15 cellular contexts compared by ENCODE assay signal in the genomic region with DNA sequence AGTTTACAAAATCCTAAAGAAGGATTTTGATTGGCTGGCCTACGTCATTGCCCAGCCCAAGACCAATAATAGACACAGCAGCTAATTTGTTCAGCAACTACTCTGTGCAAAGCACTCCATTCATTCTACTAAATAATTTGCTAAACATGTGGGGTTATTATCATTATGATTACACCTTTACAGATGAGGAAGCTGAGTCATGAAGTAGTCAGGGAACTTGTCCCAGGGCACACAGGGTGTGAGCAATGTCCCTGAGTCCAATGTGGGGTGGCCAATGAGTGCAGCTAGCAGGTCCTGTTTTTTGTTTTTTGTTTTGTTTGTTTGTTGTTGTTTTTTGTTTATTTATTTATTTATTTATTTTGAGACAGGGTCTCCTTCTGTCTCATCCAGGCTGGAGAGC.
DNase-seq lines count a peak whose midpoint lies in the region; ATAC-seq, FAIRE-seq and TF ChIP-seq lines count a peak whose summit lies in the region.
"Had no signal": no experiment of that assay in that cellular context is flagged by ENCODE, and none has a peak within 500 bp of the region (broad histone marks: within the 10 kb centered on the region; RNA-seq: fewer than 3 reads in every experiment).

No MANE protein-coding gene starts in this region.

- POLR2A ChIA-PET in PC-9 (lab: Charles Lee; ENCODE audit: unreplicated experiment), result interaction anchor here (0.6 kb wide), 1 partner anchor 110 kb away, joined by 5 read pairs; no protein-coding TSS in a partner anchor

- TF ChIP-seq CTCF in GM23338 (conservative IDR thresholded peaks at IDR 0.05; ENCODE audit: low read depth in 2 of 2) (no peak), PC-9 (conservative IDR thresholded peaks at IDR 0.05) (no peak), epithelial cell of esophagus (IDR thresholded peaks at IDR 0.05; ENCODE audit: insufficient read depth, low read depth, low read length, missing control alignments) (no peak), osteocyte (IDR thresholded peaks at IDR 0.05) (no peak), neural progenitor cell (IDR thresholded peaks at IDR 0.05) (no peak)

- H3K79me2 ChIP-seq in GM23338 (replicated peaks; ENCODE audit: insufficient read depth) (no peaks in the 10 kb centered on the region), PC-9 (ENCODE audit: low read depth) (no peaks in the 10 kb centered on the region), neural progenitor cell (ENCODE audit: low read depth) (no peaks in the 10 kb centered on the region)

- no peak for ATAC-seq in GM23338
- ATAC-seq: Right ventricle myocardium inferior had no signal

- CTCF ChIA-PET in PC-9 (lab: Charles Lee), result no interaction called here

- H3K4me3 ChIP-seq in GM23338 (no peak overlapping the region), PC-9 (no peak overlapping the region), epithelial cell of esophagus (ENCODE audit: low read length) (no peak overlapping the region), neural progenitor cell (no peak overlapping the region)

- no peaks in the 10 kb centered on the region for H3F3A ChIP-seq in GM23338 (replicated peaks; ENCODE audit: low read depth)
- peaks cover 52% of the 10 kb centered on the region for H3F3A ChIP-seq in PC-9 (ENCODE audit: insufficient read depth, low read depth)
- H3F3A ChIP-seq in neural progenitor cell (ENCODE audit: low read depth), result no peaks in the 10 kb centered on the region

- H3K9me3 ChIP-seq in PC-9 (ENCODE audit: insufficient read depth, low read depth) (peaks cover under 1% of the 10 kb centered on the region; the same call in 1 of the 2 replicates), neural progenitor cell (ENCODE audit: low read depth) (no peaks in the 10 kb centered on the region)

- intact Hi-C loops in PC-9 (cut with micrococcal nuclease; ENCODE audit: unreplicated experiment), result loop anchor here (5.0 to 10.0 kb wide), 5 partner anchors 167 to 692 kb away; a partner anchor contains a TSS

- H3K36me3 Mint-ChIP-seq in GM23338 (ENCODE audit: low read depth) (no peaks in the 10 kb centered on the region), osteocyte (ENCODE audit: unreplicated experiment) (no peaks in the 10 kb centered on the region), neural progenitor cell (no peaks in the 10 kb centered on the region)

- H3K9ac ChIP-seq in neural progenitor cell, result no peak overlapping the region

- H3K9me3 Mint-ChIP-seq in GM23338 (peaks cover 7% of the 10 kb centered on the region; the same call in 2 of the 3 replicates), osteocyte (ENCODE audit: unreplicated experiment) (no peaks in the 10 kb centered on the region), neural progenitor cell (peaks cover 2% of the 10 kb centered on the region)

- no peak for FAIRE-seq in H54 (lab: Jason Lieb, UNC)
- FAIRE-seq: H1 had no signal

- H3K27me3 Mint-ChIP-seq in GM23338 (ENCODE audit: insufficient read depth, low read depth, poor library complexity), result no peaks in the 10 kb centered on the region
- H3K27me3 Mint-ChIP-seq in osteocyte (ENCODE audit: unreplicated experiment), result no peaks in the 10 kb centered on the region
- H3K27me3 Mint-ChIP-seq in neural progenitor cell (ENCODE audit: insufficient read depth, low read depth), result peaks cover 5% of the 10 kb centered on the region

- TF ChIP-seq POLR2A in H54 (IDR thresholded peaks at IDR 0.05; ENCODE audit: low read depth, low read length), result no peak

- H2AFZ ChIP-seq in GM23338, result peak overlapping the region; percentile 59; the same call in 1 of the 2 replicates
- H2AFZ ChIP-seq in PC-9, result no peak overlapping the region
- H2AFZ ChIP-seq in neural progenitor cell (replicated peaks), result no peak overlapping the region

- no TSS peak for BruUV-seq in PC-9 (replicated peaks; lab: Mats Ljungman, UMichigan)

- H3K27ac ChIP-seq in GM23338 (ENCODE audit: low read depth) (no peak overlapping the region), PC-9 (peak overlapping the region; percentile 97), neural progenitor cell (no peak overlapping the region)

- DNase-seq in GM23338 (ENCODE audit: low spot score) (no peak), PC-9 (peak in 1 of 2 experiments; percentile 51), epithelial cell of esophagus (ENCODE audit: low read depth) (peak; percentile 78), osteocyte (ENCODE audit: extremely low spot score, unreplicated experiment) (peak; percentile 15), NCI-H82 treated with DMSO at 0.1 percent for 48 hours (lab: John Stamatoyannopoulos, UW; ENCODE audit: unreplicated experiment) (no peak), neural progenitor cell (ENCODE audit: low spot score) (no peak), H54 (ENCODE audit: insufficient read length, low spot score) (no peak)
- DNase-seq: COR-L47, MV-4-11, NCI-H1417 treated with DMSO at 0.1 percent for 48 hours, NCI-H2029, NCI-H2171, NCI-H446 had no signal

- H3K4me3 Mint-ChIP-seq in GM23338 (no peak overlapping the region), osteocyte (ENCODE audit: unreplicated experiment) (no peak overlapping the region), neural progenitor cell (no peak overlapping the region)

- H3K27me3 ChIP-seq in GM23338 (ENCODE audit: insufficient read depth) (no peaks in the 10 kb centered on the region), PC-9 (ENCODE audit: insufficient read depth, low read depth) (no peaks in the 10 kb centered on the region), neural progenitor cell (no peaks in the 10 kb centered on the region)

- H4K20me1 ChIP-seq in GM23338 (replicated peaks; ENCODE audit: insufficient read depth) (no peaks in the 10 kb centered on the region), PC-9 (ENCODE audit: insufficient read depth) (no peaks in the 10 kb centered on the region), neural progenitor cell (ENCODE audit: low read depth) (no peaks in the 10 kb centered on the region)

- H3K27ac Mint-ChIP-seq in GM23338 (no peak overlapping the region), osteocyte (ENCODE audit: unreplicated experiment) (no peak overlapping the region), neural progenitor cell (no peak overlapping the region)

- H3K36me3 ChIP-seq in GM23338 (ENCODE audit: insufficient read depth) (no peaks in the 10 kb centered on the region), PC-9 (ENCODE audit: low read depth) (no peaks in the 10 kb centered on the region), neural progenitor cell (no peaks in the 10 kb centered on the region)

- H3K4me2 ChIP-seq in GM23338 (no peak overlapping the region), PC-9 (peak overlapping the region; percentile 82), neural progenitor cell (no peak overlapping the region)

- H3K9me2 ChIP-seq in GM23338 (ENCODE audit: insufficient read depth), result peaks cover 8% of the 10 kb centered on the region; the same call in 1 of the 2 replicates
- H3K9me2 ChIP-seq in PC-9 (ENCODE audit: insufficient read depth), result no peaks in the 10 kb centered on the region; the same call in 1 of the 2 replicates

- H3K4me1 ChIP-seq in GM23338 (ENCODE audit: insufficient read depth), result peaks cover 16% of the 10 kb centered on the region
- H3K4me1 ChIP-seq in PC-9 (replicated peaks; ENCODE audit: insufficient read depth), result peaks cover 70% of the 10 kb centered on the region
- peaks cover 21% of the 10 kb centered on the region for H3K4me1 ChIP-seq in neural progenitor cell

- H3K4me1 Mint-ChIP-seq in GM23338 (peaks cover 44% of the 10 kb centered on the region), osteocyte (ENCODE audit: unreplicated experiment) (peaks cover 71% of the 10 kb centered on the region), neural progenitor cell (peaks cover 45% of the 10 kb centered on the region)

TF ChIP-seq in GM23338, 12 proteins besides CTCF, POLR2A, EP300 and RAD21:
- TF ChIP-seq ZNF331 (CRISPR knock-in tag; IDR thresholded peaks at IDR 0.05; ENCODE audit: low read depth), result no peak
- no peak for TF ChIP-seq CREB1 (CRISPR knock-in tag; IDR thresholded peaks at IDR 0.05; ENCODE audit: low read depth)
- no peak for TF ChIP-seq EZH2phosphoT487 (IDR thresholded peaks at IDR 0.05; ENCODE audit: unreplicated experiment)
- no peak for TF ChIP-seq EZH2 (IDR thresholded peaks at IDR 0.05; ENCODE audit: low read depth, unreplicated experiment)
- no peak for TF ChIP-seq POLR2AphosphoS5 (IDR thresholded peaks at IDR 0.05; ENCODE audit: low read depth)
- TF ChIP-seq, protein P1, sequence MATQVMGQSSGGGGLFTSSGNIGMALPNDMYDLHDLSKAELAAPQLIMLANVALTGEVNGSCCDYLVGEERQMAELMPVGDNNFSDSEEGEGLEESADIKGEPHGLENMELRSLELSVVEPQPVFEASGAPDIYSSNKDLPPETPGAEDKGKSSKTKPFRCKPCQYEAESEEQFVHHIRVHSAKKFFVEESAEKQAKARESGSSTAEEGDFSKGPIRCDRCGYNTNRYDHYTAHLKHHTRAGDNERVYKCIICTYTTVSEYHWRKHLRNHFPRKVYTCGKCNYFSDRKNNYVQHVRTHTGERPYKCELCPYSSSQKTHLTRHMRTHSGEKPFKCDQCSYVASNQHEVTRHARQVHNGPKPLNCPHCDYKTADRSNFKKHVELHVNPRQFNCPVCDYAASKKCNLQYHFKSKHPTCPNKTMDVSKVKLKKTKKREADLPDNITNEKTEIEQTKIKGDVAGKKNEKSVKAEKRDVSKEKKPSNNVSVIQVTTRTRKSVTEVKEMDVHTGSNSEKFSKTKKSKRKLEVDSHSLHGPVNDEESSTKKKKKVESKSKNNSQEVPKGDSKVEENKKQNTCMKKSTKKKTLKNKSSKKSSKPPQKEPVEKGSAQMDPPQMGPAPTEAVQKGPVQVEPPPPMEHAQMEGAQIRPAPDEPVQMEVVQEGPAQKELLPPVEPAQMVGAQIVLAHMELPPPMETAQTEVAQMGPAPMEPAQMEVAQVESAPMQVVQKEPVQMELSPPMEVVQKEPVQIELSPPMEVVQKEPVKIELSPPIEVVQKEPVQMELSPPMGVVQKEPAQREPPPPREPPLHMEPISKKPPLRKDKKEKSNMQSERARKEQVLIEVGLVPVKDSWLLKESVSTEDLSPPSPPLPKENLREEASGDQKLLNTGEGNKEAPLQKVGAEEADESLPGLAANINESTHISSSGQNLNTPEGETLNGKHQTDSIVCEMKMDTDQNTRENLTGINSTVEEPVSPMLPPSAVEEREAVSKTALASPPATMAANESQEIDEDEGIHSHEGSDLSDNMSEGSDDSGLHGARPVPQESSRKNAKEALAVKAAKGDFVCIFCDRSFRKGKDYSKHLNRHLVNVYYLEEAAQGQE (IDR thresholded peaks at IDR 0.05; ENCODE audit: unreplicated experiment), result no peak
TF ChIP-seq in GM23338: peak in this region for 0.

Comparison
In these comparisons a context has a peak if more than half of its experiments do, and no peak if none do; other contexts are left out.
1. DNase-seq: peak in epithelial cell of esophagus (single experiment) and osteocyte (single experiment); none in GM23338 (single experiment), NCI-H82 treated with DMSO at 0.1 percent for 48 hours (single experiment), neural progenitor cell (single experiment) and H54 (single experiment).